ENCODE assay signal across 17 cellular contexts in the genomic region with DNA sequence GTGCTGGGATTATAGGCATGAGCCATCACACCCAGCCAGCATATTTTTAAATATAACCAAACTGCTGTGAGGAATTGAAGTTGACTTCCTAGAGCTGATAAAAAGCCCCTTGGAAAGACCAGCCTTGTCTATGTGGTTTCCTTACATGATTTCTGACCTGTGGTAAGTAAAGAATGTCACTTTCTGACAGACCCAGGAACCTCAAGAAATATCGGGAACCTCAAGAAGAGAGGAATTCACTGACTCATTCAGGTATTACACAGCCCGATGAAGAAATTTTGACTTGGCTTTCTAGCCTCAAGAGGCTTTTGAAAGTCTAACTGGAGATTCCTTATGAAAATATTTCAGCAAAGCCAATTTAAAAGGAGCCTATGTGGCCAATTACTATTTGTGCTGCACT.
DNase-seq lines count a peak whose midpoint lies in the region; ATAC-seq and TF ChIP-seq lines count a peak whose summit lies in the region.
"Had no signal": no experiment of that assay in that cellular context is flagged by ENCODE, and none has a peak within 500 bp of the region (broad histone marks: within the 10 kb centered on the region; RNA-seq: fewer than 3 reads in every experiment).

No MANE protein-coding gene starts in this region.

- H3K36me3 Mint-ChIP-seq in T-cell, result no peaks in the 10 kb centered on the region
- H3K36me3 Mint-ChIP-seq: activated naive CD4-positive, alpha-beta T cell treated with anti-CD3 and anti-CD28 coated beads, Interleukin-2, amount 50 U/mL, for 24 hours; natural killer cell had no signal

- no peaks in the 10 kb centered on the region for H3K9me3 Mint-ChIP-seq in T-cell
- H3K9me3 Mint-ChIP-seq: activated naive CD4-positive, alpha-beta T cell treated with anti-CD3 and anti-CD28 coated beads, Interleukin-2, amount 50 U/mL, for 24 hours; CD4-positive, alpha-beta T cell; natural killer cell had no signal

- WGBS in esophagus squamous epithelium, 2 donors, result 56% methylated on average over 2 of the region's 2 CpGs

- intact Hi-C loops in esophagus squamous epithelium (cut with DNase I), result no loop called here

- no peak for TF ChIP-seq CTCF in GM12864 (IDR thresholded peaks at IDR 0.05; ENCODE audit: low read depth, low read length, missing control alignments)
- no peak for TF ChIP-seq CTCF in esophagus squamous epithelium (IDR thresholded peaks at IDR 0.05)

- POLR2A ChIA-PET in T-cell (lab: Charles Lee), result no interaction called here

- H3K4me1 Mint-ChIP-seq in T-cell, result no peaks in the 10 kb centered on the region
- H3K4me1 Mint-ChIP-seq: activated naive CD4-positive, alpha-beta T cell treated with anti-CD3 and anti-CD28 coated beads, Interleukin-2, amount 50 U/mL, for 24 hours; natural killer cell had no signal

- no peaks in the 10 kb centered on the region for H3K36me3 ChIP-seq in esophagus squamous epithelium
- H3K36me3 ChIP-seq: left ventricle myocardium inferior had no signal

- TF ChIP-seq POLR2A in esophagus squamous epithelium (IDR thresholded peaks at IDR 0.05), result no peak

- CTCF ChIA-PET in T-cell (lab: Charles Lee), result no interaction called here

- peaks cover 0 to 12% (median 0%) of the 10 kb centered on the region in 3 donors for H3K4me1 ChIP-seq in esophagus squamous epithelium
- H3K4me1 ChIP-seq: left ventricle myocardium inferior, psoas muscle had no signal

- DNase-seq in GM12864 (ENCODE audit: low read depth) (peak; percentile 35), NOMO-1 treated with dmso at 0.1 percent for 144 hours (lab: John Stamatoyannopoulos, UW; ENCODE audit: unreplicated experiment) (peak; percentile 0), dedifferentiated amniotic fluid mesenchymal stem cell (ENCODE audit: extremely low spot score) (peak; percentile 68), renal cortical epithelial cell (ENCODE audit: low read depth) (peak; percentile 96), esophagus squamous epithelium (lab: John Stamatoyannopoulos, UW) (no peak), T-cell (no peak), middle frontal gyrus (ENCODE audit: extremely low spot score, low spot score) (no peak), NCI-H2081 treated with DMSO at 0.1 percent for 48 hours (lab: John Stamatoyannopoulos, UW) (no peak)
- DNase-seq: activated CD4-positive, CD25-positive, alpha-beta regulatory T cell treated with anti-CD3 and anti-CD28 coated beads, Interleukin-2, amount 50 U/mL, for 72 hours; CD4-positive, alpha-beta T cell; left ventricle myocardium inferior; natural killer cell; NCI-H1417; NCI-H345; psoas muscle; stimulated activated CD4-positive, alpha-beta T cell treated with anti-CD3 and anti-CD28 coated beads, Interleukin-15, amount 100 ng/mL, for 24 hours had no signal

- peaks cover 12% of the 10 kb centered on the region in 2 donors for H3K27me3 Mint-ChIP-seq in T-cell

- no peak overlapping the region for H3K27ac ChIP-seq in esophagus squamous epithelium
- H3K27ac ChIP-seq: left ventricle myocardium inferior, psoas muscle had no signal

- ATAC-seq in T-cell (replicated peaks in 1 of 4), result no peak
- ATAC-seq: natural killer cell, psoas muscle had no signal

- no peaks in the 10 kb centered on the region for H3K9me3 ChIP-seq in esophagus squamous epithelium
- H3K9me3 ChIP-seq: left ventricle myocardium inferior, psoas muscle had no signal

- no peak overlapping the region for H3K4me3 ChIP-seq in GM12864 (ENCODE audit: low read depth, low read length)
- no peak overlapping the region for H3K4me3 ChIP-seq in esophagus squamous epithelium
- H3K4me3 ChIP-seq: left ventricle myocardium inferior, psoas muscle had no signal

- no peak overlapping the region for H3K4me3 Mint-ChIP-seq in T-cell
- H3K4me3 Mint-ChIP-seq: activated naive CD4-positive, alpha-beta T cell treated with anti-CD3 and anti-CD28 coated beads, Interleukin-2, amount 50 U/mL, for 24 hours; CD4-positive, alpha-beta T cell; natural killer cell had no signal

- peaks cover 0 to 9% (median 0%) of the 10 kb centered on the region in 4 donors for H3K27me3 ChIP-seq in esophagus squamous epithelium

- no peak overlapping the region for H3K27ac Mint-ChIP-seq in T-cell
- H3K27ac Mint-ChIP-seq: activated naive CD4-positive, alpha-beta T cell treated with anti-CD3 and anti-CD28 coated beads, Interleukin-2, amount 50 U/mL, for 24 hours; CD4-positive, alpha-beta T cell; natural killer cell had no signal

Comparison
In these comparisons a context has a peak if more than half of its experiments do, and no peak if none do; other contexts are left out.
1. DNase-seq: peak in GM12864 (single experiment), NOMO-1 treated with dmso at 0.1 percent for 144 hours (single experiment), dedifferentiated amniotic fluid mesenchymal stem cell (single experiment) and renal cortical epithelial cell (single experiment); none in esophagus squamous epithelium (single experiment), T-cell (0 of 34), middle frontal gyrus (single experiment) and NCI-H2081 treated with DMSO at 0.1 percent for 48 hours (single experiment).